1 cellular context compared by ENCODE assay signal in genomic region chr19:44212250-44212864, GRCh38.
A peak's percentile ranks its signal among the peaks of the same experiment; 100 is the strongest.
TF ChIP-seq lines count a peak whose summit lies in the region.

Gene ZNF227, plus strand, starts transcription at chr19:44212532. Its CDS starts 5,261 bp downstream, at chr19:44217793.

TF ChIP-seq in HepG2, 621 proteins besides CTCF, POLR2A, EP300 and RAD21 (continued from another document and continues in another):
- TF ChIP-seq, protein P1, sequence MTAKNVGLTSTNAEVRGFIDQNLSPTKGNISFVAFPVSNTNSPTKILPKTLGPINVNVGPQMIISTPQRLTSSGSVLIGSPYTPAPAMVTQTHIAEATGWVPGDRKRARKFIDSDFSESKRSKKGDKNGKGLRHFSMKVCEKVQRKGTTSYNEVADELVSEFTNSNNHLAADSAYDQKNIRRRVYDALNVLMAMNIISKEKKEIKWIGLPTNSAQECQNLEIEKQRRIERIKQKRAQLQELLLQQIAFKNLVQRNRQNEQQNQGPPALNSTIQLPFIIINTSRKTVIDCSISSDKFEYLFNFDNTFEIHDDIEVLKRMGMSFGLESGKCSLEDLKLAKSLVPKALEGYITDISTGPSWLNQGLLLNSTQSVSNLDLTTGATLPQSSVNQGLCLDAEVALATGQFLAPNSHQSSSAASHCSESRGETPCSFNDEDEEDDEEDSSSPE (CRISPR knock-in tag; IDR thresholded peaks at IDR 0.05): 0 out of 2 replicates have a peak, but pooled peaks have one; percentile 33
- TF ChIP-seq DR1 (CRISPR knock-in tag; IDR thresholded peaks at IDR 0.05): no peak
- TF ChIP-seq ZZZ3 (CRISPR knock-in tag; IDR thresholded peaks at IDR 0.05; ENCODE audit: borderline replicate concordance): 0 out of 2 replicates have a peak, but pooled peaks have one; percentile 12
- peak; percentile 65 for TF ChIP-seq TAF1 (CRISPR knock-in tag; IDR thresholded peaks at IDR 0.05)
- no peak for TF ChIP-seq NONO (IDR thresholded peaks at IDR 0.05)
- TF ChIP-seq NONO (CRISPR knock-in tag; conservative IDR thresholded peaks at IDR 0.05): peak; percentile 61
- TF ChIP-seq ZNF790 (CRISPR knock-in tag; IDR thresholded peaks at IDR 0.05; ENCODE audit: borderline replicate concordance): no peak
- peak; percentile 39; the same call in 1 of the 2 replicates for TF ChIP-seq SP2 (CRISPR knock-in tag; IDR thresholded peaks at IDR 0.05)
- TF ChIP-seq, protein P2, sequence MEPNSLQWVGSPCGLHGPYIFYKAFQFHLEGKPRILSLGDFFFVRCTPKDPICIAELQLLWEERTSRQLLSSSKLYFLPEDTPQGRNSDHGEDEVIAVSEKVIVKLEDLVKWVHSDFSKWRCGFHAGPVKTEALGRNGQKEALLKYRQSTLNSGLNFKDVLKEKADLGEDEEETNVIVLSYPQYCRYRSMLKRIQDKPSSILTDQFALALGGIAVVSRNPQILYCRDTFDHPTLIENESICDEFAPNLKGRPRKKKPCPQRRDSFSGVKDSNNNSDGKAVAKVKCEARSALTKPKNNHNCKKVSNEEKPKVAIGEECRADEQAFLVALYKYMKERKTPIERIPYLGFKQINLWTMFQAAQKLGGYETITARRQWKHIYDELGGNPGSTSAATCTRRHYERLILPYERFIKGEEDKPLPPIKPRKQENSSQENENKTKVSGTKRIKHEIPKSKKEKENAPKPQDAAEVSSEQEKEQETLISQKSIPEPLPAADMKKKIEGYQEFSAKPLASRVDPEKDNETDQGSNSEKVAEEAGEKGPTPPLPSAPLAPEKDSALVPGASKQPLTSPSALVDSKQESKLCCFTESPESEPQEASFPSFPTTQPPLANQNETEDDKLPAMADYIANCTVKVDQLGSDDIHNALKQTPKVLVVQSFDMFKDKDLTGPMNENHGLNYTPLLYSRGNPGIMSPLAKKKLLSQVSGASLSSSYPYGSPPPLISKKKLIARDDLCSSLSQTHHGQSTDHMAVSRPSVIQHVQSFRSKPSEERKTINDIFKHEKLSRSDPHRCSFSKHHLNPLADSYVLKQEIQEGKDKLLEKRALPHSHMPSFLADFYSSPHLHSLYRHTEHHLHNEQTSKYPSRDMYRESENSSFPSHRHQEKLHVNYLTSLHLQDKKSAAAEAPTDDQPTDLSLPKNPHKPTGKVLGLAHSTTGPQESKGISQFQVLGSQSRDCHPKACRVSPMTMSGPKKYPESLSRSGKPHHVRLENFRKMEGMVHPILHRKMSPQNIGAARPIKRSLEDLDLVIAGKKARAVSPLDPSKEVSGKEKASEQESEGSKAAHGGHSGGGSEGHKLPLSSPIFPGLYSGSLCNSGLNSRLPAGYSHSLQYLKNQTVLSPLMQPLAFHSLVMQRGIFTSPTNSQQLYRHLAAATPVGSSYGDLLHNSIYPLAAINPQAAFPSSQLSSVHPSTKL (CRISPR knock-in tag; IDR thresholded peaks at IDR 0.05): peak; percentile 55; the same call in 1 of the 2 replicates
- no peak for TF ChIP-seq ZFAT (CRISPR knock-in tag; conservative IDR thresholded peaks at IDR 0.05)
- 0 out of 2 replicates have a peak, but pooled peaks have one; percentile 53 for TF ChIP-seq ZSCAN31 (CRISPR knock-in tag; IDR thresholded peaks at IDR 0.05; ENCODE audit: low read depth)
- TF ChIP-seq HOMEZ (CRISPR knock-in tag; IDR thresholded peaks at IDR 0.05; ENCODE audit: low read depth): peak; percentile 31; the same call in 1 of the 2 replicates
- TF ChIP-seq, protein P3, sequence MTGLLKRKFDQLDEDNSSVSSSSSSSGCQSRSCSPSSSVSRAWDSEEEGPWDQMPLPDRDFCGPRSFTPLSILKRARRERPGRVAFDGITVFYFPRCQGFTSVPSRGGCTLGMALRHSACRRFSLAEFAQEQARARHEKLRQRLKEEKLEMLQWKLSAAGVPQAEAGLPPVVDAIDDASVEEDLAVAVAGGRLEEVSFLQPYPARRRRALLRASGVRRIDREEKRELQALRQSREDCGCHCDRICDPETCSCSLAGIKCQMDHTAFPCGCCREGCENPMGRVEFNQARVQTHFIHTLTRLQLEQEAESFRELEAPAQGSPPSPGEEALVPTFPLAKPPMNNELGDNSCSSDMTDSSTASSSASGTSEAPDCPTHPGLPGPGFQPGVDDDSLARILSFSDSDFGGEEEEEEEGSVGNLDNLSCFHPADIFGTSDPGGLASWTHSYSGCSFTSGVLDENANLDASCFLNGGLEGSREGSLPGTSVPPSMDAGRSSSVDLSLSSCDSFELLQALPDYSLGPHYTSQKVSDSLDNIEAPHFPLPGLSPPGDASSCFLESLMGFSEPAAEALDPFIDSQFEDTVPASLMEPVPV (CRISPR knock-in tag; IDR thresholded peaks at IDR 0.05): 0 out of 2 replicates have a peak, but pooled peaks have one; percentile 57
- TF ChIP-seq, protein P4, sequence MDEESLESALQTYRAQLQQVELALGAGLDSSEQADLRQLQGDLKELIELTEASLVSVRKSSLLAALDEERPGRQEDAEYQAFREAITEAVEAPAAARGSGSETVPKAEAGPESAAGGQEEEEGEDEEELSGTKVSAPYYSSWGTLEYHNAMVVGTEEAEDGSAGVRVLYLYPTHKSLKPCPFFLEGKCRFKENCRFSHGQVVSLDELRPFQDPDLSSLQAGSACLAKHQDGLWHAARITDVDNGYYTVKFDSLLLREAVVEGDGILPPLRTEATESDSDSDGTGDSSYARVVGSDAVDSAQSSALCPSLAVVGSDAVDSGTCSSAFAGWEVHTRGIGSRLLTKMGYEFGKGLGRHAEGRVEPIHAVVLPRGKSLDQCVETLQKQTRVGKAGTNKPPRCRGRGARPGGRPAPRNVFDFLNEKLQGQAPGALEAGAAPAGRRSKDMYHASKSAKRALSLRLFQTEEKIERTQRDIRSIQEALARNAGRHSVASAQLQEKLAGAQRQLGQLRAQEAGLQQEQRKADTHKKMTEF (CRISPR knock-in tag; IDR thresholded peaks at IDR 0.05): peak; percentile 75; the same call in 1 of the 2 replicates
- no peak for TF ChIP-seq FOXA1 (IDR thresholded peaks at IDR 0.05)
- no peak; the same call in 1 of the 2 replicates for TF ChIP-seq FOXA1 (CRISPR knock-in tag; IDR thresholded peaks at IDR 0.05)
- TF ChIP-seq RBM39 (IDR thresholded peaks at IDR 0.05; ENCODE audit: low read depth, low read length, poor library complexity, severe bottlenecking): peak; percentile 43
- TF ChIP-seq GLI4 (CRISPR knock-in tag; IDR thresholded peaks at IDR 0.05; ENCODE audit: borderline replicate concordance): no peak
- peak; percentile 52; the same call in 1 of the 2 replicates for TF ChIP-seq ZNF747 (CRISPR knock-in tag; IDR thresholded peaks at IDR 0.05; ENCODE audit: borderline replicate concordance)
- peak; percentile 61; the same call in 1 of the 2 replicates for TF ChIP-seq ZNF317 (CRISPR knock-in tag; IDR thresholded peaks at IDR 0.05)
- no peak for TF ChIP-seq ISX (CRISPR knock-in tag; conservative IDR thresholded peaks at IDR 0.05)
- 0 out of 2 replicates have a peak, but pooled peaks have one; percentile 51 for TF ChIP-seq ZNF598 (CRISPR knock-in tag; IDR thresholded peaks at IDR 0.05; ENCODE audit: borderline replicate concordance)
- no peak for TF ChIP-seq HNF1B (CRISPR knock-in tag; IDR thresholded peaks at IDR 0.05)
- TF ChIP-seq ZKSCAN8 (CRISPR knock-in tag; IDR thresholded peaks at IDR 0.05; ENCODE audit: borderline replicate concordance): no peak
- TF ChIP-seq ZBTB7B (CRISPR knock-in tag; IDR thresholded peaks at IDR 0.05): peak; percentile 56; the same call in 1 of the 2 replicates
- no peak for TF ChIP-seq HNF4A (CRISPR knock-in tag; IDR thresholded peaks at IDR 0.05)
- TF ChIP-seq TARDBP (CRISPR knock-in tag; IDR thresholded peaks at IDR 0.05): peak; percentile 55
- TF ChIP-seq, protein P5, sequence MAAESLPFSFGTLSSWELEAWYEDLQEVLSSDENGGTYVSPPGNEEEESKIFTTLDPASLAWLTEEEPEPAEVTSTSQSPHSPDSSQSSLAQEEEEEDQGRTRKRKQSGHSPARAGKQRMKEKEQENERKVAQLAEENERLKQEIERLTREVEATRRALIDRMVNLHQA (CRISPR knock-in tag; IDR thresholded peaks at IDR 0.05): no peak
- TF ChIP-seq, protein P6, sequence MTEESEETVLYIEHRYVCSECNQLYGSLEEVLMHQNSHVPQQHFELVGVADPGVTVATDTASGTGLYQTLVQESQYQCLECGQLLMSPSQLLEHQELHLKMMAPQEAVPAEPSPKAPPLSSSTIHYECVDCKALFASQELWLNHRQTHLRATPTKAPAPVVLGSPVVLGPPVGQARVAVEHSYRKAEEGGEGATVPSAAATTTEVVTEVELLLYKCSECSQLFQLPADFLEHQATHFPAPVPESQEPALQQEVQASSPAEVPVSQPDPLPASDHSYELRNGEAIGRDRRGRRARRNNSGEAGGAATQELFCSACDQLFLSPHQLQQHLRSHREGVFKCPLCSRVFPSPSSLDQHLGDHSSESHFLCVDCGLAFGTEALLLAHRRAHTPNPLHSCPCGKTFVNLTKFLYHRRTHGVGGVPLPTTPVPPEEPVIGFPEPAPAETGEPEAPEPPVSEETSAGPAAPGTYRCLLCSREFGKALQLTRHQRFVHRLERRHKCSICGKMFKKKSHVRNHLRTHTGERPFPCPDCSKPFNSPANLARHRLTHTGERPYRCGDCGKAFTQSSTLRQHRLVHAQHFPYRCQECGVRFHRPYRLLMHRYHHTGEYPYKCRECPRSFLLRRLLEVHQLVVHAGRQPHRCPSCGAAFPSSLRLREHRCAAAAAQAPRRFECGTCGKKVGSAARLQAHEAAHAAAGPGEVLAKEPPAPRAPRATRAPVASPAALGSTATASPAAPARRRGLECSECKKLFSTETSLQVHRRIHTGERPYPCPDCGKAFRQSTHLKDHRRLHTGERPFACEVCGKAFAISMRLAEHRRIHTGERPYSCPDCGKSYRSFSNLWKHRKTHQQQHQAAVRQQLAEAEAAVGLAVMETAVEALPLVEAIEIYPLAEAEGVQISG (CRISPR knock-in tag; IDR thresholded peaks at IDR 0.05): peak; percentile 93
- peak; percentile 98 for TF ChIP-seq THAP11 (CRISPR knock-in tag; IDR thresholded peaks at IDR 0.05)
- TF ChIP-seq SOX5 (CRISPR knock-in tag; IDR thresholded peaks at IDR 0.05; ENCODE audit: borderline replicate concordance): 0 out of 2 replicates have a peak, but pooled peaks have one; percentile 16
- TF ChIP-seq ZNF639 (CRISPR knock-in tag; conservative IDR thresholded peaks at IDR 0.05): no peak
- TF ChIP-seq, protein P7, sequence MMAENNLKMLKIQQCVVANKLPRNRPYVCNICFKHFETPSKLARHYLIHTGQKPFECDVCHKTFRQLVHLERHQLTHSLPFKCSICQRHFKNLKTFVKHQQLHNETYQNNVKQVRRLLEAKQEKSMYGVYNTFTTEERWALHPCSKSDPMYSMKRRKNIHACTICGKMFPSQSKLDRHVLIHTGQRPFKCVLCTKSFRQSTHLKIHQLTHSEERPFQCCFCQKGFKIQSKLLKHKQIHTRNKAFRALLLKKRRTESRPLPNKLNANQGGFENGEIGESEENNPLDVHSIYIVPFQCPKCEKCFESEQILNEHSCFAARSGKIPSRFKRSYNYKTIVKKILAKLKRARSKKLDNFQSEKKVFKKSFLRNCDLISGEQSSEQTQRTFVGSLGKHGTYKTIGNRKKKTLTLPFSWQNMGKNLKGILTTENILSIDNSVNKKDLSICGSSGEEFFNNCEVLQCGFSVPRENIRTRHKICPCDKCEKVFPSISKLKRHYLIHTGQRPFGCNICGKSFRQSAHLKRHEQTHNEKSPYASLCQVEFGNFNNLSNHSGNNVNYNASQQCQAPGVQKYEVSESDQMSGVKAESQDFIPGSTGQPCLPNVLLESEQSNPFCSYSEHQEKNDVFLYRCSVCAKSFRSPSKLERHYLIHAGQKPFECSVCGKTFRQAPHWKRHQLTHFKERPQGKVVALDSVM (CRISPR knock-in tag; IDR thresholded peaks at IDR 0.05): no peak
- no peak for TF ChIP-seq ZNF230 (CRISPR knock-in tag; IDR thresholded peaks at IDR 0.05)
- peak; percentile 80; the same call in 1 of the 2 replicates for TF ChIP-seq ZNF274 (CRISPR knock-in tag; IDR thresholded peaks at IDR 0.05)
- TF ChIP-seq ZNF7 (CRISPR knock-in tag; IDR thresholded peaks at IDR 0.05): 0 out of 2 replicates have a peak, but pooled peaks have one; percentile 15
- TF ChIP-seq, protein P8, sequence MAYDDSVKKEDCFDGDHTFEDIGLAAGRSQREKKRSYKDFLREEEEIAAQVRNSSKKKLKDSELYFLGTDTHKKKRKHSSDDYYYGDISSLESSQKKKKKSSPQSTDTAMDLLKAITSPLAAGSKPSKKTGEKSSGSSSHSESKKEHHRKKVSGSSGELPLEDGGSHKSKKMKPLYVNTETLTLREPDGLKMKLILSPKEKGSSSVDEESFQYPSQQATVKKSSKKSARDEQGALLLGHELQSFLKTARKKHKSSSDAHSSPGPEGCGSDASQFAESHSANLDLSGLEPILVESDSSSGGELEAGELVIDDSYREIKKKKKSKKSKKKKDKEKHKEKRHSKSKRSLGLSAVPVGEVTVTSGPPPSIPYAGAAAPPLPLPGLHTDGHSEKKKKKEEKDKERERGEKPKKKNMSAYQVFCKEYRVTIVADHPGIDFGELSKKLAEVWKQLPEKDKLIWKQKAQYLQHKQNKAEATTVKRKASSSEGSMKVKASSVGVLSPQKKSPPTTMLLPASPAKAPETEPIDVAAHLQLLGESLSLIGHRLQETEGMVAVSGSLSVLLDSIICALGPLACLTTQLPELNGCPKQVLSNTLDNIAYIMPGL (CRISPR knock-in tag; IDR thresholded peaks at IDR 0.05; ENCODE audit: borderline replicate concordance in 1 of 2, low read depth in 1 of 2): peak in 1 of 2 experiments; percentile 38; a peak in 1 of 4 replicates
- TF ChIP-seq FOXA3 (CRISPR knock-in tag; IDR thresholded peaks at IDR 0.05): 0 out of 2 replicates have a peak, but pooled peaks have one; percentile 7
- TF ChIP-seq FOSL2 (CRISPR knock-in tag; IDR thresholded peaks at IDR 0.05): peak; percentile 90
